ENCODE assay signal across 1 cellular context in genomic region chr7:106009511-106010226, GRCh38.
TF ChIP-seq lines count a peak whose summit lies in the region.

No MANE protein-coding gene starts in this region.

TF ChIP-seq in K562, 482 proteins besides CTCF, POLR2A, EP300 and RAD21 (continued from another document):
- TF ChIP-seq STAT6 (CRISPR knock-in tag; IDR thresholded peaks at IDR 0.05) (0 out of 2 replicates have a peak, but pooled peaks have one; percentile 29), BCOR (IDR thresholded peaks at IDR 0.05) (no peak), POLR3G (IDR thresholded peaks at IDR 0.05; ENCODE audit: extremely low read depth, insufficient read length, insufficient replicate concordance) (no peak), ZNF175 (CRISPR knock-in tag; IDR thresholded peaks at IDR 0.05; ENCODE audit: low read depth) (0 out of 2 replicates have a peak, but pooled peaks have one; percentile 30), SIN3B (IDR thresholded peaks at IDR 0.05; ENCODE audit: low read depth) (no peak), HNRNPL (IDR thresholded peaks at IDR 0.05; ENCODE audit: low read depth, low read length) (no peak), SIRT6 (IDR thresholded peaks at IDR 0.05; ENCODE audit: low read depth, low read length) (no peak), FOXP1 (CRISPR knock-in tag; IDR thresholded peaks at IDR 0.05) (no peak), BHLHE40 (IDR thresholded peaks at IDR 0.05; ENCODE audit: low read length) (peak; percentile 96), MITF (IDR thresholded peaks at IDR 0.05) (peak; percentile 54; the same call in 1 of the 2 replicates), ZNF384 (IDR thresholded peaks at IDR 0.05; ENCODE audit: low read depth, low read length) (peak; percentile 22; the same call in 1 of the 2 replicates), HNRNPUL1 (IDR thresholded peaks at IDR 0.05; ENCODE audit: low read length) (no peak), ZNF561 (CRISPR knock-in tag; conservative IDR thresholded peaks at IDR 0.05) (no peak), NFE2 (IDR thresholded peaks at IDR 0.05; ENCODE audit: low read depth) (no peak), PHF20 (IDR thresholded peaks at IDR 0.05; ENCODE audit: partially characterized antibody) (no peak), ESRRA (IDR thresholded peaks at IDR 0.05; ENCODE audit: borderline replicate concordance, low read depth) (peak; percentile 49; the same call in 1 of the 2 replicates), ZFP91 (CRISPR knock-in tag; IDR thresholded peaks at IDR 0.05) (peak; percentile 64; the same call in 1 of the 2 replicates), CXXC5 (CRISPR knock-in tag; IDR thresholded peaks at IDR 0.05) (peak; percentile 71), HLTF (IDR thresholded peaks at IDR 0.05) (no peak), CBX3 (IDR thresholded peaks at IDR 0.05; ENCODE audit: borderline replicate concordance in 1 of 2, low read length in 2 of 2) (peak in 1 of 2 experiments; percentile 73; a peak in 1 of 3 replicates), THRB (CRISPR knock-in tag; conservative IDR thresholded peaks at IDR 0.05) (0 out of 2 replicates have a peak, but pooled peaks have one; percentile 23), SMAD2 (IDR thresholded peaks at IDR 0.05; ENCODE audit: low read depth, low read length) (no peak), LEF1 (IDR thresholded peaks at IDR 0.05) (no peak), TAF1 (IDR thresholded peaks at IDR 0.05; ENCODE audit: control insufficient read depth, extremely low read depth, insufficient read depth, low read length, severe bottlenecking) (no peak), STAT5B (CRISPR knock-in tag; IDR thresholded peaks at IDR 0.05) (no peak), ZBTB9 (CRISPR knock-in tag; IDR thresholded peaks at IDR 0.05) (peak; percentile 32; the same call in 1 of the 2 replicates), RBM22 (IDR thresholded peaks at IDR 0.05; ENCODE audit: low read depth, low read length, poor library complexity, severe bottlenecking) (no peak), ZNF253 (CRISPR knock-in tag; conservative IDR thresholded peaks at IDR 0.05) (no peak), VEZF1 (CRISPR knock-in tag; IDR thresholded peaks at IDR 0.05) (peak; percentile 28; the same call in 1 of the 2 replicates), PTBP1 (IDR thresholded peaks at IDR 0.05; ENCODE audit: low read depth, low read length) (no peak), ZNF740 (CRISPR knock-in tag; IDR thresholded peaks at IDR 0.05) (no peak), ZNF740 (tag; IDR thresholded peaks at IDR 0.05) (no peak), NONO (IDR thresholded peaks at IDR 0.05; ENCODE audit: low read depth in 2 of 2, low read length in 1 of 2) (peak in 1 of 2 experiments; percentile 58; a peak in 1 of 4 replicates), SRSF7 (optimal IDR thresholded peaks at IDR 0.05; ENCODE audit: low read depth, low read length) (no peak), SREBF1 (IDR thresholded peaks at IDR 0.05; ENCODE audit: borderline replicate concordance, low read depth, low read length) (no peak), SRSF9 (IDR thresholded peaks at IDR 0.05; ENCODE audit: borderline replicate concordance, low read depth, low read length) (no peak), ZNF764 (CRISPR knock-in tag; IDR thresholded peaks at IDR 0.05; ENCODE audit: low read depth) (no peak), SRSF3 (IDR thresholded peaks at IDR 0.05; ENCODE audit: insufficient read depth, low read length) (no peak), ZNF75A (CRISPR knock-in tag; IDR thresholded peaks at IDR 0.05) (no peak), CC2D1A (IDR thresholded peaks at IDR 0.05) (0 out of 2 replicates have a peak, but pooled peaks have one; percentile 18), RBM25 (IDR thresholded peaks at IDR 0.05; ENCODE audit: low read depth, low read length, severe bottlenecking) (no peak), CBX8 (IDR thresholded peaks at IDR 0.05; ENCODE audit: borderline replicate concordance, extremely low read depth, low read depth, low read length, poor library complexity, severe bottlenecking) (no peak), POU5F1 (IDR thresholded peaks at IDR 0.05; ENCODE audit: borderline replicate concordance, low read depth, low read length, partially characterized antibody) (no peak), ZNF140 (CRISPR knock-in tag; IDR thresholded peaks at IDR 0.05) (no peak), DIDO1 (tag; IDR thresholded peaks at IDR 0.05; ENCODE audit: low read depth) (no peak), JUNB (CRISPR knock-in tag; conservative IDR thresholded peaks at IDR 0.05) (no peak), HDGF (IDR thresholded peaks at IDR 0.05) (0 out of 2 replicates have a peak, but pooled peaks have one; percentile 23), NELFE (IDR thresholded peaks at IDR 0.05; ENCODE audit: insufficient read depth, insufficient read length) (no peak), OTX1 (CRISPR knock-in tag; IDR thresholded peaks at IDR 0.05) (peak; percentile 52; the same call in 1 of the 2 replicates), ETV1 (tag; conservative IDR thresholded peaks at IDR 0.05; ENCODE audit: low read depth) (no peak), EWSR1 (IDR thresholded peaks at IDR 0.05; ENCODE audit: borderline replicate concordance, low read depth, partially characterized antibody) (no peak), RFX5 (IDR thresholded peaks at IDR 0.05; ENCODE audit: low read depth, low read length) (no peak), ZNF398 (CRISPR knock-in tag; IDR thresholded peaks at IDR 0.05) (no peak), JUN (IDR thresholded peaks at IDR 0.05; ENCODE audit: borderline replicate concordance, low read depth, low read length) (0 out of 2 replicates have a peak, but pooled peaks have one; percentile 62), JUN (CRISPR knock-in tag; IDR thresholded peaks at IDR 0.05; ENCODE audit: borderline replicate concordance) (no peak), NFIX (CRISPR knock-in tag; IDR thresholded peaks at IDR 0.05; ENCODE audit: low read depth) (no peak), TFAM (CRISPR knock-in tag; conservative IDR thresholded peaks at IDR 0.05) (no peak), SREBF2 (CRISPR knock-in tag; IDR thresholded peaks at IDR 0.05) (no peak)
